In genomic region chr10:110497438-110498086, GRCh38 we compare ENCODE assay signal across 1 cellular context.
TF ChIP-seq lines count a peak whose summit lies in the region.

Gene DUSP5, plus strand, starts transcription at chr10:110497907. Its CDS starts 215 bp downstream, at chr10:110498122.

TF ChIP-seq in K562, 482 proteins besides CTCF, POLR2A, EP300 and RAD21 (continued from another document and continues in another):
- TF ChIP-seq MLX (CRISPR knock-in tag; conservative IDR thresholded peaks at IDR 0.05) (no peak), ARID2 (IDR thresholded peaks at IDR 0.05) (no peak), RBFOX2 (IDR thresholded peaks at IDR 0.05; ENCODE audit: low read depth, low read length) (peak; percentile 94), TRIM28 (IDR thresholded peaks at IDR 0.05) (no peak), MEF2A (IDR thresholded peaks at IDR 0.05; ENCODE audit: control insufficient read depth, low read depth, low read length) (no peak), GTF2F1 (IDR thresholded peaks at IDR 0.05; ENCODE audit: low read depth, low read length) (no peak), KAT7 (CRISPR knock-in tag; IDR thresholded peaks at IDR 0.05; ENCODE audit: borderline replicate concordance) (peak; percentile 44; the same call in 1 of the 2 replicates), CLOCK (CRISPR knock-in tag; IDR thresholded peaks at IDR 0.05; ENCODE audit: borderline replicate concordance) (no peak), RHOXF2B (CRISPR knock-in tag; conservative IDR thresholded peaks at IDR 0.05) (no peak), TEAD4 (IDR thresholded peaks at IDR 0.05; ENCODE audit: low read length) (no peak), TEAD4 (CRISPR knock-in tag; IDR thresholded peaks at IDR 0.05; ENCODE audit: borderline replicate concordance) (no peak), ZNF280B (CRISPR knock-in tag; IDR thresholded peaks at IDR 0.05) (no peak), SMAD3 (CRISPR knock-in tag; conservative IDR thresholded peaks at IDR 0.05) (0 out of 2 replicates have a peak, but pooled peaks have one; percentile 46), ZBTB5 (IDR thresholded peaks at IDR 0.05) (peak; percentile 93), HNRNPH1 (optimal IDR thresholded peaks at IDR 0.05; ENCODE audit: low read depth, low read length) (no peak), TOE1 (IDR thresholded peaks at IDR 0.05; ENCODE audit: borderline replicate concordance) (no peak), TOE1 (CRISPR knock-in tag; IDR thresholded peaks at IDR 0.05; ENCODE audit: borderline replicate concordance, low read depth) (no peak), ZNF133 (CRISPR knock-in tag; IDR thresholded peaks at IDR 0.05) (no peak), RB1 (IDR thresholded peaks at IDR 0.05; ENCODE audit: low read depth) (peak; percentile 37), TAF9B (IDR thresholded peaks at IDR 0.05; ENCODE audit: partially characterized antibody) (no peak), USF2 (CRISPR knock-in tag; IDR thresholded peaks at IDR 0.05) (no peak), HCFC1 (IDR thresholded peaks at IDR 0.05; ENCODE audit: low read depth, low read length) (no peak), SLC30A9 (CRISPR knock-in tag; IDR thresholded peaks at IDR 0.05) (no peak), MGA (IDR thresholded peaks at IDR 0.05) (no peak), PHF20 (IDR thresholded peaks at IDR 0.05; ENCODE audit: partially characterized antibody) (peak; percentile 33), GTF3C2 (IDR thresholded peaks at IDR 0.05; ENCODE audit: borderline replicate concordance, extremely low read depth, insufficient read length) (no peak), HDAC2 (IDR thresholded peaks at IDR 0.05) (no peak), HOMEZ (CRISPR knock-in tag; IDR thresholded peaks at IDR 0.05) (no peak), CAMTA2 (CRISPR knock-in tag; conservative IDR thresholded peaks at IDR 0.05) (no peak), KAT2B (IDR thresholded peaks at IDR 0.05; ENCODE audit: low read depth, low read length) (no peak), ZBTB8A (IDR thresholded peaks at IDR 0.05; ENCODE audit: partially characterized antibody) (no peak), ZNF274 (IDR thresholded peaks at IDR 0.05; ENCODE audit: borderline replicate concordance, low read depth, low read length) (no peak), SAFB (IDR thresholded peaks at IDR 0.05; ENCODE audit: borderline replicate concordance, low read depth, low read length) (peak; percentile 56; the same call in 1 of the 2 replicates)
